ENCODE assay signal across 1 cellular context in the genomic region with DNA sequence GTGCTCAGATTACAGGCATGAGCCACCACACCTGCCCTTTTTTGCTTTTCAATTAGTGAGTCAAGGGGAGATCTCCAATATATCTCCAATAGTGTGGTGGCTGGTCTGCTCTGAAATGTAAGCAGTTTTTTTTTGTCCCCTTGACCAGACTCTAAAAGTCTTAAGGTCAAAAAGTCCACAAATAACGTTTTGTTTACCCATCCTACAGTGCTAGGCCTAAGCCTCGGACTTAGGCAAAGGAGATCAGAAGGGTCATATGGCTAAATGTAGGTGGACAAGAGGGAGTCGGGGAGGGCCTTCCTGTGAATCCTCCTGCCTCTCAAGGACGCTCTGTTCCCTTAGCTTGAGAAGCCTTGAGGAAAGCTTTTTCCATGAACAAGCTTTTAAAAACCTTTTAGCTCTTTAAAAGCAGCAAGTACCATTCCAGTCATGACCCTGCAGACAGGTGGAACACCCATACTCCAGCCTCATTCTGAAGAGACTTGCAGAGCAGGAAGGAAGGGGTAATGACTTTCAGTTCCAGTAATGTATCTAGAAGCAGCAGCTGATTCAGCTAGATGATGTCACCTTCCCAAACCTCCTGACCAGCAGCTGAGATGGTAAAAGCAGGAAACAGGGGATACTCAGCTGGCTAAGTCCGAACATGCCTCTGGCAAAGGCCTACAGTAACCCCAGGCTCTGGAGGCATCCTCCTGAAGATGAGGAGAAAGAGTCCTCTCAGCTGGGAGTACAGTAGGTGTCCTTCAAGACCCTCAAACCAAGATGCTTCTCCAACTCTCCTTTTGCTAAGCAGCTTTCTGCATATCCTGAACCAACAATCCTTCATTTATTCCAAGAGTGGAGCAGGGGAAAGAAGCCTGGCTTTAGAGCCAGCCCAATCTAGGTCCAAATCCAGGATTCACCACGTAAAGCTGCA.
TF ChIP-seq lines count a peak whose summit lies in the region.

No MANE protein-coding gene starts in this region.

TF ChIP-seq in HepG2, 621 proteins besides CTCF, POLR2A, EP300 and RAD21 (continued from another document):
- TF ChIP-seq, protein P1, sequence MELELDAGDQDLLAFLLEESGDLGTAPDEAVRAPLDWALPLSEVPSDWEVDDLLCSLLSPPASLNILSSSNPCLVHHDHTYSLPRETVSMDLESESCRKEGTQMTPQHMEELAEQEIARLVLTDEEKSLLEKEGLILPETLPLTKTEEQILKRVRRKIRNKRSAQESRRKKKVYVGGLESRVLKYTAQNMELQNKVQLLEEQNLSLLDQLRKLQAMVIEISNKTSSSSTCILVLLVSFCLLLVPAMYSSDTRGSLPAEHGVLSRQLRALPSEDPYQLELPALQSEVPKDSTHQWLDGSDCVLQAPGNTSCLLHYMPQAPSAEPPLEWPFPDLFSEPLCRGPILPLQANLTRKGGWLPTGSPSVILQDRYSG (CRISPR knock-in tag; IDR thresholded peaks at IDR 0.05) = peak; percentile 53; the same call in 1 of the 2 replicates
- TF ChIP-seq MED1 (CRISPR knock-in tag; IDR thresholded peaks at IDR 0.05) (peak; percentile 93), MIER3 (CRISPR knock-in tag; IDR thresholded peaks at IDR 0.05; ENCODE audit: borderline replicate concordance) (0 out of 2 replicates have a peak, but pooled peaks have one; percentile 1), ZNF772 (CRISPR knock-in tag; IDR thresholded peaks at IDR 0.05) (0 out of 2 replicates have a peak, but pooled peaks have one; percentile 59), MIXL1 (CRISPR knock-in tag; IDR thresholded peaks at IDR 0.05) (no peak), HMG20B (CRISPR knock-in tag; conservative IDR thresholded peaks at IDR 0.05) (no peak)
- TF ChIP-seq, protein P2, sequence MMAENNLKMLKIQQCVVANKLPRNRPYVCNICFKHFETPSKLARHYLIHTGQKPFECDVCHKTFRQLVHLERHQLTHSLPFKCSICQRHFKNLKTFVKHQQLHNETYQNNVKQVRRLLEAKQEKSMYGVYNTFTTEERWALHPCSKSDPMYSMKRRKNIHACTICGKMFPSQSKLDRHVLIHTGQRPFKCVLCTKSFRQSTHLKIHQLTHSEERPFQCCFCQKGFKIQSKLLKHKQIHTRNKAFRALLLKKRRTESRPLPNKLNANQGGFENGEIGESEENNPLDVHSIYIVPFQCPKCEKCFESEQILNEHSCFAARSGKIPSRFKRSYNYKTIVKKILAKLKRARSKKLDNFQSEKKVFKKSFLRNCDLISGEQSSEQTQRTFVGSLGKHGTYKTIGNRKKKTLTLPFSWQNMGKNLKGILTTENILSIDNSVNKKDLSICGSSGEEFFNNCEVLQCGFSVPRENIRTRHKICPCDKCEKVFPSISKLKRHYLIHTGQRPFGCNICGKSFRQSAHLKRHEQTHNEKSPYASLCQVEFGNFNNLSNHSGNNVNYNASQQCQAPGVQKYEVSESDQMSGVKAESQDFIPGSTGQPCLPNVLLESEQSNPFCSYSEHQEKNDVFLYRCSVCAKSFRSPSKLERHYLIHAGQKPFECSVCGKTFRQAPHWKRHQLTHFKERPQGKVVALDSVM (CRISPR knock-in tag; IDR thresholded peaks at IDR 0.05) = peak; percentile 17; the same call in 1 of the 2 replicates
- TF ChIP-seq, protein P3, sequence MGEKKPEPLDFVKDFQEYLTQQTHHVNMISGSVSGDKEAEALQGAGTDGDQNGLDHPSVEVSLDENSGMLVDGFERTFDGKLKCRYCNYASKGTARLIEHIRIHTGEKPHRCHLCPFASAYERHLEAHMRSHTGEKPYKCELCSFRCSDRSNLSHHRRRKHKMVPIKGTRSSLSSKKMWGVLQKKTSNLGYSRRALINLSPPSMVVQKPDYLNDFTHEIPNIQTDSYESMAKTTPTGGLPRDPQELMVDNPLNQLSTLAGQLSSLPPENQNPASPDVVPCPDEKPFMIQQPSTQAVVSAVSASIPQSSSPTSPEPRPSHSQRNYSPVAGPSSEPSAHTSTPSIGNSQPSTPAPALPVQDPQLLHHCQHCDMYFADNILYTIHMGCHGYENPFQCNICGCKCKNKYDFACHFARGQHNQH (CRISPR knock-in tag; IDR thresholded peaks at IDR 0.05) = no peak
- TF ChIP-seq, protein P4, sequence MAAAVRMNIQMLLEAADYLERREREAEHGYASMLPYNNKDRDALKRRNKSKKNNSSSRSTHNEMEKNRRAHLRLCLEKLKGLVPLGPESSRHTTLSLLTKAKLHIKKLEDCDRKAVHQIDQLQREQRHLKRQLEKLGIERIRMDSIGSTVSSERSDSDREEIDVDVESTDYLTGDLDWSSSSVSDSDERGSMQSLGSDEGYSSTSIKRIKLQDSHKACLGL (CRISPR knock-in tag; IDR thresholded peaks at IDR 0.05) = no peak
